ENCODE assay signal across 20 cellular contexts in genomic region chr11:103903005-103903404, GRCh38.
"Had no signal": no experiment of that assay in that cellular context is flagged by ENCODE, and none has a peak within 500 bp of the region (broad histone marks: within the 10 kb centered on the region; RNA-seq: fewer than 3 reads in every experiment).

No MANE protein-coding gene starts in this region.

- H3K27ac ChIP-seq: coronary artery, epithelial cell of prostate, heart left ventricle, neutrophil, ovary, prostate gland, testis, uterus, VCaP had no signal

- H3K4me3 ChIP-seq: coronary artery, heart left ventricle, ovary, prostate gland, testis, uterus had no signal

- H3K4me1 ChIP-seq: prostate gland, testis, uterus had no signal

- H3K27me3 ChIP-seq: heart left ventricle, neutrophil, ovary, testis, uterus had no signal

- DNase-seq: activated CD4-positive, alpha-beta memory T cell treated with anti-CD3 and anti-CD28 coated beads, Interleukin-2, amount 10 ng/mL, durations not matched to agents 7 days and 5 days; activated CD4-positive, alpha-beta T cell treated with anti-CD3 and anti-CD28 coated beads, Interleukin-2, amount 10 ng/mL, durations not matched to agents 24 days and 14 days; activated CD8-positive, alpha-beta memory T cell treated with anti-CD3 and anti-CD28 coated beads, Interleukin-2, amount 10 ng/mL, durations not matched to agents 7 days and 5 days; activated effector memory CD4-positive, alpha-beta T cell treated with anti-CD3 and anti-CD28 coated beads, Interleukin-2, amount 50 U/mL, for 16 hours; activated naive CD4-positive, alpha-beta T cell treated with anti-CD3 and anti-CD28 coated beads, Interleukin-2, amount 10 ng/mL, durations not matched to agents 7 days and 5 days; activated T-cell treated with anti-CD3 and anti-CD28 coated beads for 4 hours; amygdala; heart left ventricle; ovary; stimulated activated CD4-positive, alpha-beta T cell treated with anti-CD3 and anti-CD28 coated beads, Interleukin-2, amount 100 ng/mL, for 48 hours; stimulated activated CD8-positive, alpha-beta memory T cell treated with anti-CD3 and anti-CD28 coated beads, Interleukin-4, amount 100 ng/mL, for 48 hours; stimulated activated naive CD4-positive, alpha-beta T cell; testis; trophoblast cell; uterus had no signal

- H3K9me3 ChIP-seq: heart left ventricle, neutrophil, ovary, prostate gland, testis, uterus had no signal

- H3K36me3 ChIP-seq: heart left ventricle, neutrophil, ovary, prostate gland, uterus had no signal
